ENCODE assay signal across 1 cellular context in genomic region chr14:90816686-90817436, GRCh38.
TF ChIP-seq lines count a peak whose summit lies in the region.

No MANE protein-coding gene starts in this region.

TF ChIP-seq in SK-N-SH treated with all-trans-retinoic acid at 6 μM for 48 hours, 23 proteins besides CTCF, POLR2A, EP300 and RAD21 (continued from another document):
- TF ChIP-seq CSRNP3 (CRISPR knock-in tag; IDR thresholded peaks at IDR 0.05) (no peak), BACH2 (CRISPR knock-in tag; IDR thresholded peaks at IDR 0.05; ENCODE audit: borderline replicate concordance) (no peak), CSDC2 (CRISPR knock-in tag; IDR thresholded peaks at IDR 0.05) (no peak), ZFP3 (CRISPR knock-in tag; IDR thresholded peaks at IDR 0.05) (no peak), POU6F1 (CRISPR knock-in tag; IDR thresholded peaks at IDR 0.05; ENCODE audit: borderline replicate concordance, low read depth) (no peak), ZC3H10 (CRISPR knock-in tag; IDR thresholded peaks at IDR 0.05) (no peak), ISL1 (CRISPR knock-in tag; IDR thresholded peaks at IDR 0.05) (no peak), ESRRG (CRISPR knock-in tag; IDR thresholded peaks at IDR 0.05) (no peak), PATZ1 (CRISPR knock-in tag; IDR thresholded peaks at IDR 0.05; ENCODE audit: borderline replicate concordance) (no peak), TOX (CRISPR knock-in tag; IDR thresholded peaks at IDR 0.05; ENCODE audit: borderline replicate concordance) (no peak), SNAI2 (CRISPR knock-in tag; IDR thresholded peaks at IDR 0.05) (no peak), ZNF8 (CRISPR knock-in tag; IDR thresholded peaks at IDR 0.05) (no peak), OSR1 (CRISPR knock-in tag; IDR thresholded peaks at IDR 0.05) (no peak), ZNF70 (CRISPR knock-in tag; IDR thresholded peaks at IDR 0.05) (no peak), PPARA (CRISPR knock-in tag; IDR thresholded peaks at IDR 0.05; ENCODE audit: borderline replicate concordance) (no peak), ZNF565 (CRISPR knock-in tag; conservative IDR thresholded peaks at IDR 0.05; ENCODE audit: low read depth) (no peak), GLIS3 (CRISPR knock-in tag; IDR thresholded peaks at IDR 0.05) (no peak), TCF4 (CRISPR knock-in tag; IDR thresholded peaks at IDR 0.05; ENCODE audit: borderline replicate concordance) (no peak)
